Comparison of ENCODE assay signal across 1 cellular context in genomic region chr12:67647547-67648305, GRCh38.
TF ChIP-seq lines count a peak whose summit lies in the region.

No MANE protein-coding gene starts in this region.

TF ChIP-seq in HepG2, 621 proteins besides CTCF, POLR2A, EP300 and RAD21 (continued from another document and continues in another):
- TF ChIP-seq, protein P1, sequence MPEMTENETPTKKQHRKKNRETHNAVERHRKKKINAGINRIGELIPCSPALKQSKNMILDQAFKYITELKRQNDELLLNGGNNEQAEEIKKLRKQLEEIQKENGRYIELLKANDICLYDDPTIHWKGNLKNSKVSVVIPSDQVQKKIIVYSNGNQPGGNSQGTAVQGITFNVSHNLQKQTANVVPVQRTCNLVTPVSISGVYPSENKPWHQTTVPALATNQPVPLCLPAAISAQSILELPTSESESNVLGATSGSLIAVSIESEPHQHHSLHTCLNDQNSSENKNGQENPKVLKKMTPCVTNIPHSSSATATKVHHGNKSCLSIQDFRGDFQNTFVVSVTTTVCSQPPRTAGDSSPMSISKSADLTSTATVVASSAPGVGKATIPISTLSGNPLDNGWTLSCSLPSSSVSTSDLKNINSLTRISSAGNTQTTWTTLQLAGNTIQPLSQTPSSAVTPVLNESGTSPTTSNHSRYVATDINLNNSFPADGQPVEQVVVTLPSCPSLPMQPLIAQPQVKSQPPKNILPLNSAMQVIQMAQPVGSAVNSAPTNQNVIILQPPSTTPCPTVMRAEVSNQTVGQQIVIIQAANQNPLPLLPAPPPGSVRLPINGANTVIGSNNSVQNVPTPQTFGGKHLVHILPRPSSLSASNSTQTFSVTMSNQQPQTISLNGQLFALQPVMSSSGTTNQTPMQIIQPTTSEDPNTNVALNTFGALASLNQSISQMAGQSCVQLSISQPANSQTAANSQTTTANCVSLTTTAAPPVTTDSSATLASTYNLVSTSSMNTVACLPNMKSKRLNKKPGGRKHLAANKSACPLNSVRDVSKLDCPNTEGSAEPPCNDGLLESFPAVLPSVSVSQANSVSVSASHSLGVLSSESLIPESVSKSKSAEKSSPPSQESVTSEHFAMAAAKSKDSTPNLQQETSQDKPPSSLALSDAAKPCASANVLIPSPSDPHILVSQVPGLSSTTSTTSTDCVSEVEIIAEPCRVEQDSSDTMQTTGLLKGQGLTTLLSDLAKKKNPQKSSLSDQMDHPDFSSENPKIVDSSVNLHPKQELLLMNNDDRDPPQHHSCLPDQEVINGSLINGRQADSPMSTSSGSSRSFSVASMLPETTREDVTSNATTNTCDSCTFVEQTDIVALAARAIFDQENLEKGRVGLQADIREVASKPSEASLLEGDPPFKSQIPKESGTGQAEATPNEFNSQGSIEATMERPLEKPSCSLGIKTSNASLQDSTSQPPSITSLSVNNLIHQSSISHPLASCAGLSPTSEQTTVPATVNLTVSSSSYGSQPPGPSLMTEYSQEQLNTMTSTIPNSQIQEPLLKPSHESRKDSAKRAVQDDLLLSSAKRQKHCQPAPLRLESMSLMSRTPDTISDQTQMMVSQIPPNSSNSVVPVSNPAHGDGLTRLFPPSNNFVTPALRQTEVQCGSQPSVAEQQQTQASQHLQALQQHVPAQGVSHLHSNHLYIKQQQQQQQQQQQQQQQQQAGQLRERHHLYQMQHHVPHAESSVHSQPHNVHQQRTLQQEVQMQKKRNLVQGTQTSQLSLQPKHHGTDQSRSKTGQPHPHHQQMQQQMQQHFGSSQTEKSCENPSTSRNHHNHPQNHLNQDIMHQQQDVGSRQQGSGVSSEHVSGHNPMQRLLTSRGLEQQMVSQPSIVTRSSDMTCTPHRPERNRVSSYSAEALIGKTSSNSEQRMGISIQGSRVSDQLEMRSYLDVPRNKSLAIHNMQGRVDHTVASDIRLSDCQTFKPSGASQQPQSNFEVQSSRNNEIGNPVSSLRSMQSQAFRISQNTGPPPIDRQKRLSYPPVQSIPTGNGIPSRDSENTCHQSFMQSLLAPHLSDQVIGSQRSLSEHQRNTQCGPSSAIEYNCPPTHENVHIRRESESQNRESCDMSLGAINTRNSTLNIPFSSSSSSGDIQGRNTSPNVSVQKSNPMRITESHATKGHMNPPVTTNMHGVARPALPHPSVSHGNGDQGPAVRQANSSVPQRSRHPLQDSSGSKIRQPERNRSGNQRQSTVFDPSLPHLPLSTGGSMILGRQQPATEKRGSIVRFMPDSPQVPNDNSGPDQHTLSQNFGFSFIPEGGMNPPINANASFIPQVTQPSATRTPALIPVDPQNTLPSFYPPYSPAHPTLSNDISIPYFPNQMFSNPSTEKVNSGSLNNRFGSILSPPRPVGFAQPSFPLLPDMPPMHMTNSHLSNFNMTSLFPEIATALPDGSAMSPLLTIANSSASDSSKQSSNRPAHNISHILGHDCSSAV (CRISPR knock-in tag; IDR thresholded peaks at IDR 0.05; ENCODE audit: borderline replicate concordance) = no peak
- TF ChIP-seq TAF15 (IDR thresholded peaks at IDR 0.05; ENCODE audit: low read depth, low read length, poor library complexity, severe bottlenecking) = no peak
- no peak for TF ChIP-seq ZNF7 (CRISPR knock-in tag; IDR thresholded peaks at IDR 0.05)
- 0 out of 2 replicates have a peak, but pooled peaks have one; percentile 26 for TF ChIP-seq ZNF607 (CRISPR knock-in tag; IDR thresholded peaks at IDR 0.05; ENCODE audit: borderline replicate concordance)
- 0 out of 2 replicates have a peak, but pooled peaks have one; percentile 17 for TF ChIP-seq KDM2A (CRISPR knock-in tag; IDR thresholded peaks at IDR 0.05; ENCODE audit: borderline replicate concordance, low read depth)
- no peak for TF ChIP-seq SMARCC2 (IDR thresholded peaks at IDR 0.05)
- no peak for TF ChIP-seq ZNF468 (CRISPR knock-in tag; IDR thresholded peaks at IDR 0.05)
- TF ChIP-seq TSC22D2 (CRISPR knock-in tag; IDR thresholded peaks at IDR 0.05; ENCODE audit: borderline replicate concordance) = no peak
- no peak for TF ChIP-seq DPF2 (CRISPR knock-in tag; IDR thresholded peaks at IDR 0.05; ENCODE audit: borderline replicate concordance, low read depth)
- peak; percentile 58 for TF ChIP-seq RFX3 (CRISPR knock-in tag; IDR thresholded peaks at IDR 0.05)
- TF ChIP-seq, protein P2, sequence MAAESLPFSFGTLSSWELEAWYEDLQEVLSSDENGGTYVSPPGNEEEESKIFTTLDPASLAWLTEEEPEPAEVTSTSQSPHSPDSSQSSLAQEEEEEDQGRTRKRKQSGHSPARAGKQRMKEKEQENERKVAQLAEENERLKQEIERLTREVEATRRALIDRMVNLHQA (CRISPR knock-in tag; IDR thresholded peaks at IDR 0.05) = no peak
- no peak for TF ChIP-seq E2F5 (CRISPR knock-in tag; conservative IDR thresholded peaks at IDR 0.05)
- TF ChIP-seq ZBTB14 (CRISPR knock-in tag; IDR thresholded peaks at IDR 0.05) = no peak
- no peak for TF ChIP-seq NR3C1 (CRISPR knock-in tag; IDR thresholded peaks at IDR 0.05)
- TF ChIP-seq, protein P3, sequence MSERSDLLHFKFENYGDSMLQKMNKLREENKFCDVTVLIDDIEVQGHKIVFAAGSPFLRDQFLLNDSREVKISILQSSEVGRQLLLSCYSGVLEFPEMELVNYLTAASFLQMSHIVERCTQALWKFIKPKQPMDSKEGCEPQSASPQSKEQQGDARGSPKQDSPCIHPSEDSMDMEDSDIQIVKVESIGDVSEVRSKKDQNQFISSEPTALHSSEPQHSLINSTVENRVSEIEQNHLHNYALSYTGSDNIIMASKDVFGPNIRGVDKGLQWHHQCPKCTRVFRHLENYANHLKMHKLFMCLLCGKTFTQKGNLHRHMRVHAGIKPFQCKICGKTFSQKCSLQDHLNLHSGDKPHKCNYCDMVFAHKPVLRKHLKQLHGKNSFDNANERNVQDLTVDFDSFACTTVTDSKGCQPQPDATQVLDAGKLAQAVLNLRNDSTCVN (CRISPR knock-in tag; IDR thresholded peaks at IDR 0.05; ENCODE audit: borderline replicate concordance) = no peak
- TF ChIP-seq PRMT3 (CRISPR knock-in tag; IDR thresholded peaks at IDR 0.05; ENCODE audit: borderline replicate concordance, low read depth) = no peak
- TF ChIP-seq RFX5 (IDR thresholded peaks at IDR 0.05; ENCODE audit: low read depth, low read length) = peak; percentile 78
- TF ChIP-seq SP2 (CRISPR knock-in tag; IDR thresholded peaks at IDR 0.05) = no peak
- TF ChIP-seq RXRA (CRISPR knock-in tag; IDR thresholded peaks at IDR 0.05) = no peak
- no peak for TF ChIP-seq GLI4 (CRISPR knock-in tag; IDR thresholded peaks at IDR 0.05; ENCODE audit: borderline replicate concordance)
- no peak for TF ChIP-seq ZNF572 (CRISPR knock-in tag; IDR thresholded peaks at IDR 0.05)
- TF ChIP-seq PAF1 (CRISPR knock-in tag; IDR thresholded peaks at IDR 0.05) = no peak
- TF ChIP-seq ZNF713 (CRISPR knock-in tag; IDR thresholded peaks at IDR 0.05) = no peak
- TF ChIP-seq BRD4 (CRISPR knock-in tag; IDR thresholded peaks at IDR 0.05) = no peak
- no peak for TF ChIP-seq HES4 (CRISPR knock-in tag; IDR thresholded peaks at IDR 0.05; ENCODE audit: borderline replicate concordance)
- TF ChIP-seq ELF3 (CRISPR knock-in tag; IDR thresholded peaks at IDR 0.05) = no peak
- TF ChIP-seq HOXA3 (CRISPR knock-in tag; IDR thresholded peaks at IDR 0.05) = no peak
- TF ChIP-seq HHEX (CRISPR knock-in tag; IDR thresholded peaks at IDR 0.05) = no peak
- TF ChIP-seq ZNF564 (CRISPR knock-in tag; IDR thresholded peaks at IDR 0.05) = no peak
- no peak for TF ChIP-seq GRHL1 (CRISPR knock-in tag; conservative IDR thresholded peaks at IDR 0.05)
- TF ChIP-seq ZSCAN25 (CRISPR knock-in tag; IDR thresholded peaks at IDR 0.05) = peak; percentile 70
- TF ChIP-seq SNAPC2 (CRISPR knock-in tag; IDR thresholded peaks at IDR 0.05) = no peak
- TF ChIP-seq, protein P4, sequence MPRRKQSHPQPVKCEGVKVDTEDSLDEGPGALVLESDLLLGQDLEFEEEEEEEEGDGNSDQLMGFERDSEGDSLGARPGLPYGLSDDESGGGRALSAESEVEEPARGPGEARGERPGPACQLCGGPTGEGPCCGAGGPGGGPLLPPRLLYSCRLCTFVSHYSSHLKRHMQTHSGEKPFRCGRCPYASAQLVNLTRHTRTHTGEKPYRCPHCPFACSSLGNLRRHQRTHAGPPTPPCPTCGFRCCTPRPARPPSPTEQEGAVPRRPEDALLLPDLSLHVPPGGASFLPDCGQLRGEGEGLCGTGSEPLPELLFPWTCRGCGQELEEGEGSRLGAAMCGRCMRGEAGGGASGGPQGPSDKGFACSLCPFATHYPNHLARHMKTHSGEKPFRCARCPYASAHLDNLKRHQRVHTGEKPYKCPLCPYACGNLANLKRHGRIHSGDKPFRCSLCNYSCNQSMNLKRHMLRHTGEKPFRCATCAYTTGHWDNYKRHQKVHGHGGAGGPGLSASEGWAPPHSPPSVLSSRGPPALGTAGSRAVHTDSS (CRISPR knock-in tag; conservative IDR thresholded peaks at IDR 0.05) = no peak
- TF ChIP-seq TCF7L2 (IDR thresholded peaks at IDR 0.05; ENCODE audit: low read depth, low read length) = no peak
- no peak for TF ChIP-seq MATR3 (CRISPR knock-in tag; IDR thresholded peaks at IDR 0.05)
- no peak for TF ChIP-seq SALL2 (CRISPR knock-in tag; IDR thresholded peaks at IDR 0.05)
- no peak for TF ChIP-seq KLF12 (CRISPR knock-in tag; IDR thresholded peaks at IDR 0.05; ENCODE audit: borderline replicate concordance)
- 0 out of 2 replicates have a peak, but pooled peaks have one; percentile 43 for TF ChIP-seq ZBTB7B (CRISPR knock-in tag; IDR thresholded peaks at IDR 0.05)
- no peak for TF ChIP-seq AFF4 (CRISPR knock-in tag; IDR thresholded peaks at IDR 0.05)
- TF ChIP-seq ADNP (CRISPR knock-in tag; IDR thresholded peaks at IDR 0.05) = no peak
